Comparison of ENCODE assay signal across 15 cellular contexts in the genomic region with DNA sequence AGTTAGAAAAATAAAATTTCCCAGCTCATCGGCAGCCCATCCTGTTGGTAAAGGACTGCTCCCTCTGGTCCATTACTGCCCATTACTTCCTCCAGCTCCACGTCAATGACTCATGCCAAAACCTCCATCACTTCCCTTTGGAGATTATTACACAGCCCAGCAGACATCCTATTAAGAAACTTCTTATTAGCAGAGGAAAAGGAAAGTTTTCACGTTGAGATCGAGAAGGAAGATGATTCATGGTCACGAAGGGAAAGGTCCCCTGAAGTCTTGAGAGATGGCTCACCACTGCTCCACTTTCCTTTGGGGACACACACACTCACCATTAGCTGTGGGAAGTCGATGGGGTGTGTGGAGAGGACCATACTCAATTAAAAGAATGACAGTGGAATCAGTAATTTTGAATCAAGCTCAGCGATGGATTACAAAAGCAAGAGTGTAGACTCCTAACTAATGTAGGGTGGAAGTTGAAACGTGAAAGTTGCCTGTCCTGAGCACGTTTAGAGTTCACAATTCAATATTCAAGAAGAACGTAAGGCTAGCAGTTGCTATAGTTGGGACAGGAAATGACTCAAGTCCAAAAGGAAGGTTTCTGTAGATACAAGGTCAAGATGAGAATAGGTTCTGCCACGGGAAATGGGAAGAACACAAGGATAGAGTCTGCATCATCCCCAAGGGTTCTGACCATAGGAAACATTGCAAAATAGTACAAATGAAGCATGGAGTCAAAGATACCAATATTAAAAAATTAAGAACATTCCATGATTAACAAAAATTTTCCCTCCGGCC. TPM values are rescaled to one million over a fixed set of nuclear protein-coding genes. Genes with fewer than 3 reads are reported as not detected.
DNase-seq lines count a peak whose midpoint lies in the region; ATAC-seq and TF ChIP-seq lines count a peak whose summit lies in the region.
"Had no signal": no experiment of that assay in that cellular context is flagged by ENCODE, and none has a peak within 500 bp of the region (broad histone marks: within the 10 kb centered on the region; RNA-seq: fewer than 3 reads in every experiment).

No MANE protein-coding gene starts in this region.

- H3K36me3 Mint-ChIP-seq in T-helper 1 cell treated with Interleukin-12 subunit alpha and Interleukin-12 subunit beta and Interleukin-4 antibody, amounts not matched to agents 30 μg/mL and 1 μg/mL, for 36 hours (ENCODE audit: low read depth) = no peaks in the 10 kb centered on the region
- H3K36me3 Mint-ChIP-seq in activated CD8-positive, alpha-beta memory T cell treated with anti-CD3 and anti-CD28 coated beads, Interleukin-2, amount 10 ng/mL, durations not matched to agents 7 days and 5 days = no peaks in the 10 kb centered on the region
- H3K36me3 Mint-ChIP-seq: activated naive CD8-positive, alpha-beta T cell treated with anti-CD3 and anti-CD28 coated beads, Interleukin-2, amount 10 ng/mL, durations not matched to agents 7 days and 5 days; stimulated activated naive B cell treated with anti-CD40 and anti-IgM and Interleukin-4, amounts not matched to agents 10 μg/mL and 1 μg/mL and 100 μg/mL, for 72 hours had no signal

- H3K27me3 ChIP-seq in lower lobe of right lung (ENCODE audit: low read depth) (no peaks in the 10 kb centered on the region), upper lobe of right lung (no peaks in the 10 kb centered on the region)

- H3K4me3 Mint-ChIP-seq in T-helper 1 cell treated with Interleukin-12 subunit alpha and Interleukin-12 subunit beta and Interleukin-4 antibody, amounts not matched to agents 30 μg/mL and 1 μg/mL, for 36 hours = no peak overlapping the region
- H3K4me3 Mint-ChIP-seq in activated CD8-positive, alpha-beta memory T cell treated with anti-CD3 and anti-CD28 coated beads, Interleukin-2, amount 10 ng/mL, durations not matched to agents 7 days and 5 days = no peak overlapping the region
- H3K4me3 Mint-ChIP-seq: activated naive CD8-positive, alpha-beta T cell treated with anti-CD3 and anti-CD28 coated beads, Interleukin-2, amount 10 ng/mL, durations not matched to agents 7 days and 5 days; H9; stimulated activated naive B cell treated with anti-CD40 and anti-IgM and Interleukin-4, amounts not matched to agents 10 μg/mL and 1 μg/mL and 100 μg/mL, for 72 hours had no signal

- H3K9me3 Mint-ChIP-seq in T-helper 1 cell treated with Interleukin-12 subunit alpha and Interleukin-12 subunit beta and Interleukin-4 antibody, amounts not matched to agents 30 μg/mL and 1 μg/mL, for 36 hours = no peaks in the 10 kb centered on the region
- no peaks in the 10 kb centered on the region for H3K9me3 Mint-ChIP-seq in activated CD8-positive, alpha-beta memory T cell treated with anti-CD3 and anti-CD28 coated beads, Interleukin-2, amount 10 ng/mL, durations not matched to agents 7 days and 5 days (ENCODE audit: low read depth)
- H3K9me3 Mint-ChIP-seq: activated naive CD8-positive, alpha-beta T cell treated with anti-CD3 and anti-CD28 coated beads, Interleukin-2, amount 10 ng/mL, durations not matched to agents 7 days and 5 days; H9; stimulated activated naive B cell treated with anti-CD40 and anti-IgM and Interleukin-4, amounts not matched to agents 10 μg/mL and 1 μg/mL and 100 μg/mL, for 72 hours had no signal

- intact Hi-C loops in lower lobe of right lung (cut with DNase I) = no loop called here
- intact Hi-C loops in upper lobe of right lung (cut with DNase I) = no loop called here

- H3K9me3 ChIP-seq in lower lobe of right lung (no peaks in the 10 kb centered on the region), upper lobe of right lung (no peaks in the 10 kb centered on the region)
- H3K9me3 ChIP-seq: A549 had no signal

- peak overlapping the region; percentile 79 for H3K27ac ChIP-seq in lower lobe of right lung
- H3K27ac ChIP-seq in upper lobe of right lung = peak overlapping the region; percentile 82
- H3K27ac ChIP-seq: A549 had no signal

- H3K36me3 ChIP-seq in lower lobe of right lung = no peaks in the 10 kb centered on the region
- no peaks in the 10 kb centered on the region for H3K36me3 ChIP-seq in upper lobe of right lung

- peaks cover 70% of the 10 kb centered on the region for H3K4me1 ChIP-seq in lower lobe of right lung
- H3K4me1 ChIP-seq in upper lobe of right lung = peaks cover 43% of the 10 kb centered on the region
- H3K4me1 ChIP-seq: A549 had no signal

- peak overlapping the region; percentile 7 for H3K27ac Mint-ChIP-seq in T-helper 1 cell treated with Interleukin-12 subunit alpha and Interleukin-12 subunit beta and Interleukin-4 antibody, amounts not matched to agents 30 μg/mL and 1 μg/mL, for 36 hours
- no peak overlapping the region for H3K27ac Mint-ChIP-seq in activated CD8-positive, alpha-beta memory T cell treated with anti-CD3 and anti-CD28 coated beads, Interleukin-2, amount 10 ng/mL, durations not matched to agents 7 days and 5 days
- H3K27ac Mint-ChIP-seq: activated naive CD8-positive, alpha-beta T cell treated with anti-CD3 and anti-CD28 coated beads, Interleukin-2, amount 10 ng/mL, durations not matched to agents 7 days and 5 days; progenitor cell of endocrine pancreas; stimulated activated naive B cell treated with anti-CD40 and anti-IgM and Interleukin-4, amounts not matched to agents 10 μg/mL and 1 μg/mL and 100 μg/mL, for 72 hours had no signal

- TF ChIP-seq CTCF in choroid plexus epithelial cell (conservative IDR thresholded peaks at IDR 0.05; ENCODE audit: low read depth, low read length) (no peak), lower lobe of right lung (IDR thresholded peaks at IDR 0.05) (no peak), upper lobe of right lung (IDR thresholded peaks at IDR 0.05) (no peak)

- DNase-seq in T-helper 1 cell (no peak), choroid plexus epithelial cell (ENCODE audit: low read depth) (peak; percentile 77), lower lobe of right lung (no peak), upper lobe of right lung (no peak)
- DNase-seq in activated CD8-positive, alpha-beta memory T cell treated with anti-CD3 and anti-CD28 coated beads, Interleukin-2, amount 10 ng/mL, durations not matched to agents 7 days and 5 days = no peak
- DNase-seq in stimulated activated CD4-positive, alpha-beta T cell treated with anti-CD3 and anti-CD28 coated beads, Interleukin-2, amount 100 ng/mL, for 48 hours = no peak
- DNase-seq: activated naive CD8-positive, alpha-beta T cell treated with anti-CD3 and anti-CD28 coated beads, Interleukin-2, amount 10 ng/mL, durations not matched to agents 7 days and 5 days; H9; NCI-H748 treated with DMSO at 0.1 percent for 48 hours; stimulated activated naive B cell treated with anti-CD40 and anti-IgM and Interleukin-4, amounts not matched to agents 10 μg/mL and 1 μg/mL and 100 μg/mL, for 72 hours had no signal

- CTCF ChIA-PET in activated CD8-positive, alpha-beta memory T cell treated with anti-CD3 and anti-CD28 coated beads, Interleukin-2, amount 10 ng/mL, durations not matched to agents 7 days and 5 days (lab: Charles Lee) = no interaction called here

- H3K4me3 ChIP-seq in choroid plexus epithelial cell (ENCODE audit: low read depth, low read length) (peak overlapping the region; percentile 11), lower lobe of right lung (no peak overlapping the region), upper lobe of right lung (no peak overlapping the region)
- H3K4me3 ChIP-seq: A549, GM12878 had no signal

- peaks cover 15% of the 10 kb centered on the region for H3K27me3 Mint-ChIP-seq in T-helper 1 cell treated with Interleukin-12 subunit alpha and Interleukin-12 subunit beta and Interleukin-4 antibody, amounts not matched to agents 30 μg/mL and 1 μg/mL, for 36 hours (ENCODE audit: low read depth)
- peaks cover 12% of the 10 kb centered on the region for H3K27me3 Mint-ChIP-seq in activated CD8-positive, alpha-beta memory T cell treated with anti-CD3 and anti-CD28 coated beads, Interleukin-2, amount 10 ng/mL, durations not matched to agents 7 days and 5 days
- H3K27me3 Mint-ChIP-seq: progenitor cell of endocrine pancreas had no signal

- ATAC-seq in lower lobe of right lung = peak; percentile 66 to 73
- peak; percentile 74 for ATAC-seq in upper lobe of right lung
- no peak for ATAC-seq in activated CD8-positive, alpha-beta memory T cell treated with anti-CD3 and anti-CD28 coated beads, Interleukin-2, amount 10 ng/mL, durations not matched to agents 7 days and 5 days
- no peak for ATAC-seq in GM21528 (IDR thresholded peaks at IDR 0.05; ENCODE audit: low FRiP score, unreplicated experiment)
- ATAC-seq: A549; GM12878; stimulated activated naive B cell treated with anti-CD40 and anti-IgM and Interleukin-4, amounts not matched to agents 10 μg/mL and 1 μg/mL and 100 μg/mL, for 72 hours had no signal

- peaks cover 21% of the 10 kb centered on the region for H3K4me1 Mint-ChIP-seq in T-helper 1 cell treated with Interleukin-12 subunit alpha and Interleukin-12 subunit beta and Interleukin-4 antibody, amounts not matched to agents 30 μg/mL and 1 μg/mL, for 36 hours (ENCODE audit: low read depth)
- H3K4me1 Mint-ChIP-seq in activated CD8-positive, alpha-beta memory T cell treated with anti-CD3 and anti-CD28 coated beads, Interleukin-2, amount 10 ng/mL, durations not matched to agents 7 days and 5 days = peaks cover 7% of the 10 kb centered on the region

RNA-seq across cellular contexts. Expression of gene SASH1, which starts 21.6 kb away (rescaled TPM):
- total RNA-seq in lower lobe of right lung (103 TPM), upper lobe of right lung (108 TPM)
- under 1 TPM; 0.03 to 0.47 TPM for total RNA-seq in activated CD8-positive, alpha-beta memory T cell treated with anti-CD3 and anti-CD28 coated beads, Interleukin-2, amount 10 ng/mL, durations not matched to agents 7 days and 5 days
- total RNA-seq: activated naive CD8-positive, alpha-beta T cell treated with anti-CD3 and anti-CD28 coated beads, Interleukin-2, amount 10 ng/mL, durations not matched to agents 7 days and 5 days had no signal

Comparison
In these comparisons a context has a peak if more than half of its experiments do, and no peak if none do; other contexts are left out.
1. ATAC-seq: peak in lower lobe of right lung (2 of 2) and upper lobe of right lung (single experiment); none in activated CD8-positive, alpha-beta memory T cell treated with anti-CD3 and anti-CD28 coated beads, Interleukin-2, amount 10 ng/mL, durations not matched to agents 7 days and 5 days (single experiment) and GM21528 (single experiment).
2. RNA of gene SASH1, which starts 21.6 kb away (total RNA-seq): 108 TPM in upper lobe of right lung (single experiment) and 103 TPM in lower lobe of right lung (single experiment); 0.03 to 0.47 TPM in activated CD8-positive, alpha-beta memory T cell treated with anti-CD3 and anti-CD28 coated beads, Interleukin-2, amount 10 ng/mL, durations not matched to agents 7 days and 5 days; every median in the first group is over 10 times any median in the second.